12 cellular contexts compared by ENCODE assay signal in genomic region chr3:177596248-177596821, GRCh38.
DNase-seq lines count a peak whose midpoint lies in the region; ATAC-seq lines count a peak whose summit lies in the region.
"Had no signal": no experiment of that assay in that cellular context is flagged by ENCODE, and none has a peak within 500 bp of the region (broad histone marks: within the 10 kb centered on the region; RNA-seq: fewer than 3 reads in every experiment).

No MANE protein-coding gene starts in this region.

- peak overlapping the region; percentile 95 for H3K27ac Mint-ChIP-seq in activated naive CD8-positive, alpha-beta T cell treated with anti-CD3 and anti-CD28 coated beads, Interleukin-2, amount 10 ng/mL, durations not matched to agents 7 days and 5 days

- no peak for ATAC-seq in activated naive CD8-positive, alpha-beta T cell treated with anti-CD3 and anti-CD28 coated beads, Interleukin-2, amount 10 ng/mL, durations not matched to agents 7 days and 5 days (ENCODE audit: low read depth)
- ATAC-seq in GM19467 (IDR thresholded peaks at IDR 0.05; ENCODE audit: unreplicated experiment) (no peak), HG03565 (IDR thresholded peaks at IDR 0.05; ENCODE audit: unreplicated experiment) (no peak)
- ATAC-seq: HepG2 had no signal

- peaks cover 6% of the 10 kb centered on the region for H3K36me3 Mint-ChIP-seq in activated naive CD8-positive, alpha-beta T cell treated with anti-CD3 and anti-CD28 coated beads, Interleukin-2, amount 10 ng/mL, durations not matched to agents 7 days and 5 days

- POLR2A ChIA-PET in activated naive CD8-positive, alpha-beta T cell treated with anti-CD3 and anti-CD28 coated beads, Interleukin-2, amount 10 ng/mL, durations not matched to agents 7 days and 5 days (lab: Charles Lee), result no interaction called here

- DNase-seq in A172 (ENCODE audit: low spot score) (peak; percentile 51), H4 (ENCODE audit: low spot score) (peak; percentile 52), kidney tubule cell (ENCODE audit: low spot score) (peak; percentile 89), NCI-H748 treated with DMSO at 0.1 percent for 48 hours (lab: John Stamatoyannopoulos, UW) (no peak), NOMO-1 treated with DMSO at 0.1 percent for 48 hours (lab: John Stamatoyannopoulos, UW; ENCODE audit: unreplicated experiment) (no peak)
- DNase-seq in activated naive CD8-positive, alpha-beta T cell treated with anti-CD3 and anti-CD28 coated beads, Interleukin-2, amount 10 ng/mL, durations not matched to agents 7 days and 5 days, result no peak
- DNase-seq: activated CD4-positive, alpha-beta T cell treated with anti-CD3 and anti-CD28 coated beads, Interleukin-2, amount 50 U/mL, for 1 hour; DMS 273 treated with DMSO at 0.1 percent for 48 hours had no signal

- peaks cover 55% of the 10 kb centered on the region for H3K4me1 Mint-ChIP-seq in activated naive CD8-positive, alpha-beta T cell treated with anti-CD3 and anti-CD28 coated beads, Interleukin-2, amount 10 ng/mL, durations not matched to agents 7 days and 5 days

- no peaks in the 10 kb centered on the region for H3K27me3 Mint-ChIP-seq in activated naive CD8-positive, alpha-beta T cell treated with anti-CD3 and anti-CD28 coated beads, Interleukin-2, amount 10 ng/mL, durations not matched to agents 7 days and 5 days
- H3K27me3 Mint-ChIP-seq: stimulated activated naive CD8-positive, alpha-beta T cell treated with anti-CD3 and anti-CD28 coated beads, Interleukin-15, Interleukin-2, amounts not matched to agents 100 ng/mL and 50 ng/mL, for 24 hours had no signal

- no peaks in the 10 kb centered on the region for H3K9me3 Mint-ChIP-seq in activated naive CD8-positive, alpha-beta T cell treated with anti-CD3 and anti-CD28 coated beads, Interleukin-2, amount 10 ng/mL, durations not matched to agents 7 days and 5 days
- H3K9me3 Mint-ChIP-seq: stimulated activated naive CD8-positive, alpha-beta T cell treated with anti-CD3 and anti-CD28 coated beads, Interleukin-15, Interleukin-2, amounts not matched to agents 100 ng/mL and 50 ng/mL, for 24 hours had no signal

- no peak overlapping the region for H3K4me3 Mint-ChIP-seq in activated naive CD8-positive, alpha-beta T cell treated with anti-CD3 and anti-CD28 coated beads, Interleukin-2, amount 10 ng/mL, durations not matched to agents 7 days and 5 days
- H3K4me3 Mint-ChIP-seq: stimulated activated naive CD8-positive, alpha-beta T cell treated with anti-CD3 and anti-CD28 coated beads, Interleukin-15, Interleukin-2, amounts not matched to agents 100 ng/mL and 50 ng/mL, for 24 hours had no signal

Comparison
In these comparisons a context has a peak if more than half of its experiments do, and no peak if none do; other contexts are left out.
1. DNase-seq: peak in A172 (single experiment), H4 (single experiment) and kidney tubule cell (single experiment); none in activated naive CD8-positive, alpha-beta T cell treated with anti-CD3 and anti-CD28 coated beads, Interleukin-2, amount 10 ng/mL, durations not matched to agents 7 days and 5 days (single experiment), NCI-H748 treated with DMSO at 0.1 percent for 48 hours (single experiment) and NOMO-1 treated with DMSO at 0.1 percent for 48 hours (single experiment).